Comparison of ENCODE assay signal across 1 cellular context in genomic region chr3:53236112-53236841, GRCh38.
TF ChIP-seq lines count a peak whose summit lies in the region.

No MANE protein-coding gene starts in this region.

TF ChIP-seq in K562, 482 proteins besides CTCF, POLR2A, EP300 and RAD21 (continued from another document and continues in another):
- TF ChIP-seq BRD9 (IDR thresholded peaks at IDR 0.05; ENCODE audit: low read depth, partially characterized antibody) (no peak), TCF3 (CRISPR knock-in tag; IDR thresholded peaks at IDR 0.05) (no peak), BCLAF1 (IDR thresholded peaks at IDR 0.05; ENCODE audit: borderline replicate concordance in 1 of 2, control insufficient read depth in 1 of 2, low read depth in 2 of 2, low read length in 1 of 2) (no peak), DPF2 (IDR thresholded peaks at IDR 0.05) (peak; percentile 25; the same call in 1 of the 2 replicates), BDP1 (IDR thresholded peaks at IDR 0.05; ENCODE audit: insufficient read depth, insufficient read length) (no peak), THRB (CRISPR knock-in tag; conservative IDR thresholded peaks at IDR 0.05) (no peak), RBM14 (IDR thresholded peaks at IDR 0.05; ENCODE audit: borderline replicate concordance, insufficient read depth, low read depth, low read length) (no peak), HMG20B (CRISPR knock-in tag; IDR thresholded peaks at IDR 0.05) (no peak), NFYB (IDR thresholded peaks at IDR 0.05; ENCODE audit: extremely low read depth, insufficient read length) (no peak), SIRT6 (IDR thresholded peaks at IDR 0.05; ENCODE audit: low read depth, low read length) (no peak), PHB2 (IDR thresholded peaks at IDR 0.05; ENCODE audit: low read depth) (no peak), ZBTB49 (CRISPR knock-in tag; IDR thresholded peaks at IDR 0.05; ENCODE audit: borderline replicate concordance) (no peak), KLF1 (tag; IDR thresholded peaks at IDR 0.05) (no peak), CREB5 (CRISPR knock-in tag; IDR thresholded peaks at IDR 0.05) (no peak), ZSCAN32 (CRISPR knock-in tag; IDR thresholded peaks at IDR 0.05) (no peak), TRIM25 (IDR thresholded peaks at IDR 0.05; ENCODE audit: borderline replicate concordance) (no peak), ZNF780A (CRISPR knock-in tag; IDR thresholded peaks at IDR 0.05) (no peak), ELF2 (CRISPR knock-in tag; IDR thresholded peaks at IDR 0.05) (no peak), MCM2 (IDR thresholded peaks at IDR 0.05; ENCODE audit: low read depth) (no peak), HMGXB4 (CRISPR knock-in tag; IDR thresholded peaks at IDR 0.05) (no peak), ADNP (tag; IDR thresholded peaks at IDR 0.05) (no peak), ZFP30 (CRISPR knock-in tag; IDR thresholded peaks at IDR 0.05; ENCODE audit: borderline replicate concordance) (no peak), ZBTB17 (CRISPR knock-in tag; IDR thresholded peaks at IDR 0.05) (peak; percentile 84), ZNF407 (IDR thresholded peaks at IDR 0.05; ENCODE audit: low read depth) (no peak), HNRNPK (IDR thresholded peaks at IDR 0.05; ENCODE audit: low read depth, low read length, poor library complexity, severe bottlenecking) (no peak), REST (CRISPR knock-in tag; IDR thresholded peaks at IDR 0.05; ENCODE audit: low read depth) (0 out of 2 replicates have a peak, but pooled peaks have one; percentile 24), RAD51 (IDR thresholded peaks at IDR 0.05; ENCODE audit: borderline replicate concordance, low read depth) (no peak), MYC (IDR thresholded peaks at IDR 0.05; ENCODE audit: low read depth, low read length) (0 out of 2 replicates have a peak, but pooled peaks have one; percentile 22), MYC (CRISPR knock-in tag; IDR thresholded peaks at IDR 0.05; ENCODE audit: borderline replicate concordance, low read depth) (no peak), THRAP3 (IDR thresholded peaks at IDR 0.05; ENCODE audit: borderline replicate concordance) (no peak)
